In genomic region chr9:91117959-91118651, GRCh38 we compare ENCODE assay signal across 7 cellular contexts.
A peak's percentile ranks its signal among the peaks of the same experiment; 100 is the strongest.
DNase-seq lines count a peak whose midpoint lies in the region; ATAC-seq and TF ChIP-seq lines count a peak whose summit lies in the region.

No MANE protein-coding gene starts in this region.

- H3K9me3 ChIP-seq in duodenal mucosa (ENCODE audit: control insufficient read depth in 1 of 2, low read length in 2 of 2) = no peaks in the 10 kb centered on the region
- no peaks in the 10 kb centered on the region for H3K9me3 ChIP-seq in stomach smooth muscle (ENCODE audit: control insufficient read depth in 2 of 2, low read length in 2 of 2)

- peak overlapping the region; percentile 53 to 57 for H3K4me3 ChIP-seq in duodenal mucosa (ENCODE audit: low read depth in 1 of 2, low read length in 2 of 2)
- no peak overlapping the region for H3K4me3 ChIP-seq in lower leg skin (ENCODE audit: low read depth, poor library complexity, severe bottlenecking)
- H3K4me3 ChIP-seq in stomach smooth muscle (ENCODE audit: low read length in 2 of 2) = peak overlapping the region; percentile 24 to 61

- TF ChIP-seq CTCF in lower leg skin (IDR thresholded peaks at IDR 0.05) = no peak

- no peak overlapping the region for H3K27ac ChIP-seq in duodenal mucosa (ENCODE audit: low read depth, low read length)
- H3K27ac ChIP-seq in stomach smooth muscle (ENCODE audit: low read length) = peak overlapping the region; percentile 64

- H3K27me3 ChIP-seq in duodenal mucosa (ENCODE audit: control insufficient read depth in 1 of 2, insufficient read depth in 2 of 2, low read length in 2 of 2) = no peaks in the 10 kb centered on the region
- H3K27me3 ChIP-seq in stomach smooth muscle (ENCODE audit: control insufficient read depth in 1 of 2, insufficient read depth in 2 of 2, low read length in 2 of 2) = no peaks in the 10 kb centered on the region

- H3K9ac ChIP-seq in duodenal mucosa (ENCODE audit: low read depth in 1 of 2, low read length in 2 of 2) (peak overlapping the region; percentile 35 to 51), stomach smooth muscle (ENCODE audit: low read length in 2 of 2) (peak overlapping the region in 1 of 2 donors; percentile 51)

- intact Hi-C loops in lower leg skin (cut with DNase I; ENCODE audit: low total_unique reads) = no loop called here

- ATAC-seq in HG03097 (IDR thresholded peaks at IDR 0.05; ENCODE audit: low FRiP score, unreplicated experiment) = no peak

- DNase-seq in NCI-H2107 (lab: John Stamatoyannopoulos, UW) (peak; percentile 28), lower leg skin (ENCODE audit: low spot score in 2 of 2) (peak; percentile 65 to 96), HCEC 1CT (no peak), NOMO-1 treated with dmso at 0.1 percent for 144 hours (lab: John Stamatoyannopoulos, UW; ENCODE audit: unreplicated experiment) (no peak)

- peaks cover 10% of the 10 kb centered on the region in 2 donors for H3K4me1 ChIP-seq in duodenal mucosa (ENCODE audit: control insufficient read depth in 1 of 2, insufficient read depth in 2 of 2, low read length in 2 of 2)
- H3K4me1 ChIP-seq in stomach smooth muscle (ENCODE audit: control insufficient read depth, insufficient read depth, low read length) = peaks cover 31% of the 10 kb centered on the region

- no peak for TF ChIP-seq POLR2A in lower leg skin (IDR thresholded peaks at IDR 0.05)

- 20 to 28% methylated on average over 35 of the region's 35 CpGs for WGBS in lower leg skin, 2 donors

- H3K36me3 ChIP-seq in duodenal mucosa (ENCODE audit: control insufficient read depth in 1 of 2, insufficient read depth in 2 of 2, low read length in 2 of 2) = no peaks in the 10 kb centered on the region
- H3K36me3 ChIP-seq in stomach smooth muscle (ENCODE audit: control insufficient read depth in 2 of 2, insufficient read depth in 2 of 2, low read length in 2 of 2) = no peaks in the 10 kb centered on the region

Comparison
In these comparisons a context has a peak if more than half of its experiments do, and no peak if none do; other contexts are left out.
1. DNase-seq: peak in NCI-H2107 (single experiment) and lower leg skin (2 of 2); none in HCEC 1CT (single experiment) and NOMO-1 treated with dmso at 0.1 percent for 144 hours (single experiment).